ENCODE assay signal across 1 cellular context in genomic region chr7:44802418-44803025, GRCh38.
A peak's percentile ranks its signal among the peaks of the same experiment; 100 is the strongest.
TF ChIP-seq lines count a peak whose summit lies in the region.

No MANE protein-coding gene starts in this region.

TF ChIP-seq in GM23338, 12 proteins besides CTCF, POLR2A, EP300 and RAD21 (continued from another document):
- TF ChIP-seq JUNB (IDR thresholded peaks at IDR 0.05; ENCODE audit: unreplicated experiment) (no peak), POLR2AphosphoS5 (IDR thresholded peaks at IDR 0.05; ENCODE audit: low read depth) (peak; percentile 39; the same call in 1 of the 2 replicates), ETS1 (IDR thresholded peaks at IDR 0.05) (no peak), ZNF331 (CRISPR knock-in tag; IDR thresholded peaks at IDR 0.05; ENCODE audit: low read depth) (no peak), EZH2 (IDR thresholded peaks at IDR 0.05; ENCODE audit: low read depth, unreplicated experiment) (no peak)
